Comparison of ENCODE assay signal across 16 cellular contexts in the genomic region with DNA sequence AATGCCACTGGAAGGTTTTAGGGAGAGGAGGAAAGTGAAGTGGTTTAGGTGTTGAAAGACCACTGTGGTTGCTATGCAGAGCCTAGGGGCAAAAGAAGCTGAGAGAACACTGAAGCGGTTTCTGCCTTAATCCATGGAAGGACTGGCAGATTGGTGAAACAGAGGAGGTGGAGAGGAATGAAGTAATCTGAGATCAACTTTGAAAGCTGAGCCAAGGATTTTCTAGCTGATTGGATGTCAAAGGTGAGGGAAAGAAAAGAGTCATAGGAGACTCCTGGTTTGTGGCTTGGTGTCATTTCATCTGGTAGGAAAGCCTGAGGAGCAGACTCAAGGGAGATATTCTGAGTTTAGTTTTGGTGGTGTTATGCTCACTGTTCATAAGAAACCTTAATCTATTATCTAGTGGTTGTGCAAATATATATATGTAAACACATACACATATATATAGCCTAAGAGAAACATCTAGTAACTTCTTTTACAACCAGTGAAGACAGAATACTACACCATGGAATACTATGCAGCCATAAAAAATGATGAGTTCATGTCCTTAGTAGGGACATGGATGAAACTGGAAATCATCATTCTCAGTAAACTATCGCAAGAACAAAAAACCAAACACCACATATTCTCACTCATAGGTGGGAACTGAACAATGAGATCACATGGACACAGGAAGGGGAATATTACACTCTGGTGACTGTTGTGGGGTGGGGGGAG.
DNase-seq lines count a peak whose midpoint lies in the region; ATAC-seq and TF ChIP-seq lines count a peak whose summit lies in the region.
"Had no signal": no experiment of that assay in that cellular context is flagged by ENCODE, and none has a peak within 500 bp of the region (broad histone marks: within the 10 kb centered on the region; RNA-seq: fewer than 3 reads in every experiment).

No MANE protein-coding gene starts in this region.

- no peaks in the 10 kb centered on the region for H3K27me3 Mint-ChIP-seq in WTC11 (ENCODE audit: low read depth)
- H3K27me3 Mint-ChIP-seq: T-cell had no signal

- H3K4me3 ChIP-seq in mesenchymal stem cell (ENCODE audit: insufficient read depth in 1 of 2, low read depth in 1 of 2, low read length in 2 of 2), result peak overlapping the region in 1 of 2 experiments; percentile 41
- H3K4me3 ChIP-seq: left lung, transverse colon had no signal

- no peak overlapping the region for H2AFZ ChIP-seq in mesenchymal stem cell (ENCODE audit: low read depth, low read length)

- DNase-seq in ELR (ENCODE audit: low read depth), result peak; percentile 37
- peak; percentile 86 for DNase-seq in M059J (ENCODE audit: low read depth)
- peak; percentile 26 for DNase-seq in astrocyte of the hippocampus (ENCODE audit: low read depth, low spot score)
- DNase-seq in mesenchymal stem cell, result peak; percentile 24
- no peak for DNase-seq in left lobe of liver (ENCODE audit: low spot score)
- no peak for DNase-seq in WTC11 (ENCODE audit: low spot score)
- DNase-seq in stimulated activated CD4-positive, alpha-beta T cell treated with anti-CD3 and anti-CD28 coated beads, Interleukin-15, amount 100 ng/mL, for 24 hours, result no peak
- DNase-seq in Right ventricle myocardium superior, result no peak
- DNase-seq: activated CD4-positive, alpha-beta T cell treated with anti-CD3 and anti-CD28 coated beads for 4 hours; activated T-cell treated with anti-CD3 and anti-CD28 coated beads, Interleukin-2, amount 50 U/mL, for 1 hour; hypothalamus; left lung; naive B cell; T-cell; transverse colon had no signal

- no peak overlapping the region for H3K14ac ChIP-seq in mesenchymal stem cell (ENCODE audit: low read length in 2 of 2)

- no peak for TF ChIP-seq CTCF in WTC11 (IDR thresholded peaks at IDR 0.05)

- CTCF ChIA-PET in WTC11 (lab: Charles Lee), result no interaction called here

- peak overlapping the region; percentile 39 for H2BK120ac ChIP-seq in mesenchymal stem cell (ENCODE audit: low read depth, low read length)

- no peak overlapping the region for H3K27ac Mint-ChIP-seq in WTC11
- H3K27ac Mint-ChIP-seq: T-cell had no signal

- H2BK12ac ChIP-seq in mesenchymal stem cell (ENCODE audit: low read length in 2 of 2), result peak overlapping the region in 1 of 2 experiments; percentile 79

- no peak for ATAC-seq in left lobe of liver
- no peak for ATAC-seq in WTC11
- no peak for ATAC-seq in Right ventricle myocardium superior (ENCODE audit: poor library complexity)
- ATAC-seq: T-cell had no signal

- no peaks in the 10 kb centered on the region for H3K36me3 ChIP-seq in mesenchymal stem cell (ENCODE audit: control insufficient read depth in 1 of 2, insufficient read depth in 2 of 2, low read depth in 1 of 2, low read length in 2 of 2)
- H3K36me3 ChIP-seq: left lung, transverse colon had no signal

- H3K4me1 Mint-ChIP-seq in WTC11, result peaks cover 17% of the 10 kb centered on the region
- H3K4me1 Mint-ChIP-seq: naive B cell, T-cell had no signal

- peaks cover 15% of the 10 kb centered on the region for H3K9me3 Mint-ChIP-seq in WTC11

- H3K4ac ChIP-seq in mesenchymal stem cell (ENCODE audit: low read depth in 1 of 2, low read length in 2 of 2), result peak overlapping the region; percentile 69 to 77

- H3K27ac ChIP-seq in mesenchymal stem cell (ENCODE audit: low read length, poor library complexity, severe bottlenecking), result peak overlapping the region; percentile 85
- H3K27ac ChIP-seq: left lung, transverse colon had no signal

- intact Hi-C loops in Right ventricle myocardium superior (cut with DNase I), result no loop called here

- POLR2A ChIA-PET in WTC11 (lab: Charles Lee), result no interaction called here

- no peak overlapping the region for H3K4me2 ChIP-seq in mesenchymal stem cell (ENCODE audit: low read length, poor library complexity, severe bottlenecking)

- H2AK5ac ChIP-seq in mesenchymal stem cell (ENCODE audit: low read length, severe bottlenecking), result peak overlapping the region; percentile 89

- H3K9me3 ChIP-seq in mesenchymal stem cell (ENCODE audit: control insufficient read depth, low read length), result peaks cover 7% of the 10 kb centered on the region
- H3K9me3 ChIP-seq: left lung, transverse colon had no signal

- no peak overlapping the region for H2BK5ac ChIP-seq in mesenchymal stem cell (ENCODE audit: low read depth, low read length, poor library complexity, severe bottlenecking)

- no peak overlapping the region for H4K8ac ChIP-seq in mesenchymal stem cell (ENCODE audit: low read length)

- peak overlapping the region in 1 of 2 experiments; percentile 88 for H3K18ac ChIP-seq in mesenchymal stem cell (ENCODE audit: low read depth in 1 of 2, low read length in 2 of 2)

- WGBS in mesenchymal stem cell, result 98% methylated on average over 1 of the region's 2 CpGs

- peak overlapping the region; percentile 19 for H4K91ac ChIP-seq in mesenchymal stem cell (ENCODE audit: low read length)

- peaks cover 2% of the 10 kb centered on the region for H3K4me1 ChIP-seq in mesenchymal stem cell (ENCODE audit: control insufficient read depth, insufficient read depth, low read depth, low read length)
- H3K4me1 ChIP-seq: left lung, transverse colon had no signal

- no peak overlapping the region for H3K23ac ChIP-seq in mesenchymal stem cell (ENCODE audit: low read length in 2 of 2)

- H3K27me3 ChIP-seq in mesenchymal stem cell (ENCODE audit: control insufficient read depth in 1 of 2, insufficient read depth in 1 of 2, low read length in 2 of 2), result no peaks in the 10 kb centered on the region
- H3K27me3 ChIP-seq: left lung, transverse colon had no signal

- H3K79me1 ChIP-seq in mesenchymal stem cell (replicated peaks; ENCODE audit: low read length, poor library complexity, severe bottlenecking), result no peaks in the 10 kb centered on the region

- no peak overlapping the region for H2BK15ac ChIP-seq in mesenchymal stem cell (ENCODE audit: low read depth, poor library complexity, severe bottlenecking)

- peak overlapping the region; percentile 31 for H3K9ac ChIP-seq in mesenchymal stem cell (ENCODE audit: low read length)

- no peak overlapping the region for H3K4me3 Mint-ChIP-seq in WTC11
- H3K4me3 Mint-ChIP-seq: CD14-positive monocyte, naive B cell, T-cell had no signal

- no peaks in the 10 kb centered on the region for H3K36me3 Mint-ChIP-seq in WTC11
- H3K36me3 Mint-ChIP-seq: CD14-positive monocyte, T-cell had no signal

TF ChIP-seq in WTC11, 78 proteins besides CTCF, POLR2A, EP300 and RAD21:
- TF ChIP-seq CREM (CRISPR knock-in tag; IDR thresholded peaks at IDR 0.05) (no peak), KAT7 (CRISPR knock-in tag; IDR thresholded peaks at IDR 0.05; ENCODE audit: borderline replicate concordance) (no peak), NFYB (CRISPR knock-in tag; conservative IDR thresholded peaks at IDR 0.05; ENCODE audit: low read depth) (no peak), PRRX2 (CRISPR knock-in tag; IDR thresholded peaks at IDR 0.05) (no peak)
- TF ChIP-seq, protein P1, sequence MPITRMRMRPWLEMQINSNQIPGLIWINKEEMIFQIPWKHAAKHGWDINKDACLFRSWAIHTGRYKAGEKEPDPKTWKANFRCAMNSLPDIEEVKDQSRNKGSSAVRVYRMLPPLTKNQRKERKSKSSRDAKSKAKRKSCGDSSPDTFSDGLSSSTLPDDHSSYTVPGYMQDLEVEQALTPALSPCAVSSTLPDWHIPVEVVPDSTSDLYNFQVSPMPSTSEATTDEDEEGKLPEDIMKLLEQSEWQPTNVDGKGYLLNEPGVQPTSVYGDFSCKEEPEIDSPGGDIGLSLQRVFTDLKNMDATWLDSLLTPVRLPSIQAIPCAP (CRISPR knock-in tag; IDR thresholded peaks at IDR 0.05), result no peak
- TF ChIP-seq, protein P2, sequence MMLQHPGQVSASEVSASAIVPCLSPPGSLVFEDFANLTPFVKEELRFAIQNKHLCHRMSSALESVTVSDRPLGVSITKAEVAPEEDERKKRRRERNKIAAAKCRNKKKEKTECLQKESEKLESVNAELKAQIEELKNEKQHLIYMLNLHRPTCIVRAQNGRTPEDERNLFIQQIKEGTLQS (CRISPR knock-in tag; conservative IDR thresholded peaks at IDR 0.05), result no peak
- TF ChIP-seq, protein P3, sequence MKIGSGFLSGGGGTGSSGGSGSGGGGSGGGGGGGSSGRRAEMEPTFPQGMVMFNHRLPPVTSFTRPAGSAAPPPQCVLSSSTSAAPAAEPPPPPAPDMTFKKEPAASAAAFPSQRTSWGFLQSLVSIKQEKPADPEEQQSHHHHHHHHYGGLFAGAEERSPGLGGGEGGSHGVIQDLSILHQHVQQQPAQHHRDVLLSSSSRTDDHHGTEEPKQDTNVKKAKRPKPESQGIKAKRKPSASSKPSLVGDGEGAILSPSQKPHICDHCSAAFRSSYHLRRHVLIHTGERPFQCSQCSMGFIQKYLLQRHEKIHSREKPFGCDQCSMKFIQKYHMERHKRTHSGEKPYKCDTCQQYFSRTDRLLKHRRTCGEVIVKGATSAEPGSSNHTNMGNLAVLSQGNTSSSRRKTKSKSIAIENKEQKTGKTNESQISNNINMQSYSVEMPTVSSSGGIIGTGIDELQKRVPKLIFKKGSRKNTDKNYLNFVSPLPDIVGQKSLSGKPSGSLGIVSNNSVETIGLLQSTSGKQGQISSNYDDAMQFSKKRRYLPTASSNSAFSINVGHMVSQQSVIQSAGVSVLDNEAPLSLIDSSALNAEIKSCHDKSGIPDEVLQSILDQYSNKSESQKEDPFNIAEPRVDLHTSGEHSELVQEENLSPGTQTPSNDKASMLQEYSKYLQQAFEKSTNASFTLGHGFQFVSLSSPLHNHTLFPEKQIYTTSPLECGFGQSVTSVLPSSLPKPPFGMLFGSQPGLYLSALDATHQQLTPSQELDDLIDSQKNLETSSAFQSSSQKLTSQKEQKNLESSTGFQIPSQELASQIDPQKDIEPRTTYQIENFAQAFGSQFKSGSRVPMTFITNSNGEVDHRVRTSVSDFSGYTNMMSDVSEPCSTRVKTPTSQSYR (CRISPR knock-in tag; IDR thresholded peaks at IDR 0.05), result no peak

Comparison
In these comparisons a context has a peak if more than half of its experiments do, and no peak if none do; other contexts are left out.
1. DNase-seq: peak in ELR (single experiment), M059J (single experiment), astrocyte of the hippocampus (single experiment) and mesenchymal stem cell (single experiment); none in left lobe of liver (single experiment), WTC11 (single experiment), stimulated activated CD4-positive, alpha-beta T cell treated with anti-CD3 and anti-CD28 coated beads, Interleukin-15, amount 100 ng/mL, for 24 hours (single experiment) and Right ventricle myocardium superior (single experiment).